15 cellular contexts compared by ENCODE assay signal in the genomic region with DNA sequence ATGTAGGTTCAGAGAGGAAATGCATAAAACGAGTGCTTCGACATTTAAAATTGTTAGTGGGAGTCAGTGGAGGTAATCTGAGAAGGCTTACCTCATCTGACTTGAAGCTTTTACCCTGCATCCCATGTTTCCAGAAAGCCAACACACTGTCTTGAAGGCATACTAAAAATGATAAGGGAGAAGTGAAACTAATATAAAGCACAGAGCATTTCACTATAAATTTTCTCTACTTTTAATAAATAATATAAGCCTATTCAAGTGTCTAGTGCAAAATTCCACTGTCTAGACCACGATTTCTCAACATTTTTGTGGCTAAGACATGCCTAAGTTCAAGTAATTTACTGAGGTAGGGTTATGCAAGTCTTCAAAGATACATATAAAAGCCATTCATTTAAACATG. TPM values are rescaled to one million over a fixed set of nuclear protein-coding genes. Genes with fewer than 3 reads are reported as not detected.
DNase-seq lines count a peak whose midpoint lies in the region; ATAC-seq, FAIRE-seq and TF ChIP-seq lines count a peak whose summit lies in the region.
"Had no signal": no experiment of that assay in that cellular context is flagged by ENCODE, and none has a peak within 500 bp of the region (broad histone marks: within the 10 kb centered on the region; RNA-seq: fewer than 3 reads in every experiment).

No MANE protein-coding gene starts in this region.

- no peak for DNase-seq in SK-N-SH
- DNase-seq in amniotic epithelial cell (ENCODE audit: low read depth), result peak; percentile 98
- peak; percentile 93 for DNase-seq in iris pigment epithelial cell (ENCODE audit: low read depth)
- DNase-seq in HepG2 (ENCODE audit: low spot score), result no peak
- DNase-seq in posterior cingulate gyrus, result no peak
- DNase-seq: activated naive CD4-positive, alpha-beta T cell treated with anti-CD3 and anti-CD28 coated beads, Interleukin-2, amount 50 U/mL, for 16 hours; Caco-2; cerebellar nuclear complex; kidney glomerular epithelial cell; NCI-H2107 had no signal

- CTCF ChIA-PET in SK-N-SH (lab: Yijun Ruan, JAX) (no interaction called here), HepG2 (lab: Yijun Ruan, JAX; ENCODE audit: low intra/inter-chr PET ratio, low total read pairs) (no interaction called here)

- H3K79me2 ChIP-seq in SK-N-SH (ENCODE audit: insufficient read depth) (0 out of 2 replicates have a peak, but pooled peaks cover 5% of the 10 kb centered on the region), HepG2 (ENCODE audit: insufficient read depth, low read length) (no peaks in the 10 kb centered on the region)

- in situ Hi-C loops in HepG2 (cut with HindIII; ENCODE audit: extremely low pct_ligation_motif_present, low pct_unique_long_range_greater_than_20kb), result no loop called here

- H3K36me3 ChIP-seq in SK-N-SH (replicated peaks in 1 of 2; ENCODE audit: control insufficient read depth in 1 of 2, insufficient read depth in 2 of 2, low read length in 1 of 2) (peaks cover 50 to 77% of the 10 kb centered on the region in 2 experiments), HepG2 (replicated peaks in 1 of 2; ENCODE audit: control insufficient read depth in 1 of 2, insufficient read depth in 2 of 2, low read length in 2 of 2) (peaks cover 4 to 13% of the 10 kb centered on the region in 2 experiments; a peak in 4 of 5 replicates)
- H3K36me3 ChIP-seq: prostate gland had no signal

- BruUV-seq in HepG2 (replicated peaks; lab: Mats Ljungman, UMichigan), result no TSS peak

- TF ChIP-seq CTCF in SK-N-SH (IDR thresholded peaks at IDR 0.05), result no peak
- no peak for TF ChIP-seq CTCF in HepG2 (CRISPR knock-in tag; IDR thresholded peaks at IDR 0.05)

- no peak overlapping the region for H3K4me3 ChIP-seq in SK-N-SH (ENCODE audit: low read depth in 2 of 2, low read length in 1 of 2)
- H3K4me3 ChIP-seq in HepG2 (replicated peaks in 1 of 3; ENCODE audit: insufficient read depth in 1 of 3, low read depth in 2 of 3, low read length in 3 of 3), result no peak overlapping the region
- H3K4me3 ChIP-seq: prostate gland had no signal

- H3K4me2 ChIP-seq in SK-N-SH (no peak overlapping the region), HepG2 (ENCODE audit: low read depth, low read length) (no peak overlapping the region)

- H2AFZ ChIP-seq in SK-N-SH (ENCODE audit: low read depth) (no peak overlapping the region), HepG2 (ENCODE audit: low read length) (no peak overlapping the region)

- no peak for TF ChIP-seq POLR2A in HepG2 (IDR thresholded peaks at IDR 0.05; ENCODE audit: insufficient read depth in 1 of 2, low read depth in 2 of 2, low read length in 2 of 2)

- H3K9me3 ChIP-seq in SK-N-SH (no peaks in the 10 kb centered on the region), HepG2 (ENCODE audit: low read length) (no peaks in the 10 kb centered on the region)
- H3K9me3 ChIP-seq: prostate gland had no signal

- no peak for TF ChIP-seq EP300 in SK-N-SH (IDR thresholded peaks at IDR 0.05; ENCODE audit: borderline replicate concordance in 1 of 2, low read depth in 1 of 2, low read length in 1 of 2)
- no peak for TF ChIP-seq EP300 in HepG2 (IDR thresholded peaks at IDR 0.05; ENCODE audit: low read depth in 2 of 2, low read length in 2 of 2)
- no peak for TF ChIP-seq EP300 in HepG2 (CRISPR knock-in tag; IDR thresholded peaks at IDR 0.05; ENCODE audit: borderline replicate concordance)

- no peak for FAIRE-seq in HepG2 (lab: Jason Lieb, UNC)
- FAIRE-seq: endometrium had no signal

- no peaks in the 10 kb centered on the region for H4K20me1 ChIP-seq in SK-N-SH (ENCODE audit: insufficient read depth)
- H4K20me1 ChIP-seq in HepG2 (ENCODE audit: insufficient read depth, low read length), result no peaks in the 10 kb centered on the region

- WGBS in SK-N-SH (ENCODE audit: low lambda C conversion rate), result 77% methylated on average over 3 of the region's 3 CpGs
- 92% methylated on average over 3 of the region's 3 CpGs for WGBS in HepG2 (ENCODE audit: low lambda C conversion rate)

- H3F3A ChIP-seq in SK-N-SH (replicated peaks; ENCODE audit: insufficient read depth), result peaks cover 11% of the 10 kb centered on the region

- no peaks in the 10 kb centered on the region for H3K4me1 ChIP-seq in SK-N-SH (ENCODE audit: control insufficient read depth in 1 of 2, insufficient read depth in 2 of 2, low read depth in 1 of 2, low read length in 1 of 2)
- H3K4me1 ChIP-seq in HepG2 (ENCODE audit: insufficient read depth, low read length), result peaks cover 6% of the 10 kb centered on the region; the same call in 1 of the 2 replicates
- H3K4me1 ChIP-seq: Caco-2, prostate gland had no signal

- H3K27me3 ChIP-seq in SK-N-SH (ENCODE audit: insufficient read depth), result no peaks in the 10 kb centered on the region
- H3K27me3 ChIP-seq in HepG2 (ENCODE audit: control insufficient read depth in 1 of 2, insufficient read depth in 2 of 2, low read length in 2 of 2), result no peaks in the 10 kb centered on the region

- H3K9me2 ChIP-seq in SK-N-SH, result no peaks in the 10 kb centered on the region

- ATAC-seq in SK-N-SH treated with all-trans-retinoic acid at 6 μM for 48 hours (peak; percentile 31; the same call in 2 of the 3 replicates), HepG2 (no peak), HG03175 (IDR thresholded peaks at IDR 0.05; ENCODE audit: unreplicated experiment) (no peak), GM21737 (IDR thresholded peaks at IDR 0.05; ENCODE audit: unreplicated experiment) (no peak)

- intact Hi-C loops in HepG2 (cut with micrococcal nuclease; ENCODE audit: unreplicated experiment) (no loop called here), posterior cingulate gyrus (cut with DNase I) (no loop called here)

- no peak overlapping the region; a peak in 1 of 4 replicates for H3K27ac ChIP-seq in SK-N-SH (ENCODE audit: low read depth in 2 of 2, low read length in 1 of 2)
- no peak overlapping the region for H3K27ac ChIP-seq in HepG2 (ENCODE audit: extremely low read length, insufficient read depth, low read length)
- H3K27ac ChIP-seq: prostate gland had no signal

- TF ChIP-seq RAD21 in SK-N-SH (IDR thresholded peaks at IDR 0.05; ENCODE audit: low read length), result no peak
- TF ChIP-seq RAD21 in HepG2 (CRISPR knock-in tag; IDR thresholded peaks at IDR 0.05), result no peak

- H3K9ac ChIP-seq in SK-N-SH, result no peak overlapping the region
- no peak overlapping the region for H3K9ac ChIP-seq in HepG2 (ENCODE audit: insufficient read depth, low read depth, low read length)

- POLR2A ChIA-PET in SK-N-SH (lab: Yijun Ruan, JAX), result no interaction called here
- POLR2A ChIA-PET in HepG2 (lab: Yijun Ruan, JAX), result no interaction called here

TF ChIP-seq in SK-N-SH, 30 proteins besides CTCF, POLR2A, EP300 and RAD21 (continues in another document):
- TF ChIP-seq RXRA (IDR thresholded peaks at IDR 0.05; ENCODE audit: borderline replicate concordance, low read depth) (no peak), GABPA (IDR thresholded peaks at IDR 0.05; ENCODE audit: low read depth) (no peak), ELF1 (IDR thresholded peaks at IDR 0.05) (no peak)
- TF ChIP-seq, protein P1, sequence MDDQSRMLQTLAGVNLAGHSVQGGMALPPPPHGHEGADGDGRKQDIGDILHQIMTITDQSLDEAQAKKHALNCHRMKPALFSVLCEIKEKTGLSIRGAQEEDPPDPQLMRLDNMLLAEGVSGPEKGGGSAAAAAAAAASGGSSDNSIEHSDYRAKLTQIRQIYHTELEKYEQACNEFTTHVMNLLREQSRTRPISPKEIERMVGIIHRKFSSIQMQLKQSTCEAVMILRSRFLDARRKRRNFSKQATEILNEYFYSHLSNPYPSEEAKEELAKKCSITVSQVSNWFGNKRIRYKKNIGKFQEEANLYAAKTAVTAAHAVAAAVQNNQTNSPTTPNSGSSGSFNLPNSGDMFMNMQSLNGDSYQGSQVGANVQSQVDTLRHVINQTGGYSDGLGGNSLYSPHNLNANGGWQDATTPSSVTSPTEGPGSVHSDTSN (IDR thresholded peaks at IDR 0.05), result no peak

TF ChIP-seq in HepG2, 621 proteins besides CTCF, POLR2A, EP300 and RAD21 (continues in another document):
- no peak for TF ChIP-seq E2F5 (CRISPR knock-in tag; conservative IDR thresholded peaks at IDR 0.05)
- no peak for TF ChIP-seq STAT5B (CRISPR knock-in tag; IDR thresholded peaks at IDR 0.05)
- TF ChIP-seq SMARCC2 (IDR thresholded peaks at IDR 0.05), result no peak

RNA-seq across cellular contexts. Expression of gene CDKL1, which starts 29.1 kb away (rescaled TPM):
- polyA plus RNA-seq in SK-N-SH (2012; rRNA removed), result 1.7 and 2.5 TPM in 2 replicates
- polyA plus RNA-seq in SK-N-SH (2012; cell fraction: cytosol; rRNA removed), result 1.4 and 1.5 TPM in 2 replicates
- polyA plus RNA-seq in SK-N-SH (2012; cell fraction: nucleus; rRNA removed), result 1.6 and 2.8 TPM in 2 replicates
- total RNA-seq in HepG2 (2016; rRNA removed; fragmentation: Illumina TruSeq; extraction: Trizol), result 5.1 and 7.9 TPM in 2 replicates
- total RNA-seq in HepG2 (2016; cell fraction: cytosol; rRNA removed; fragmentation: Illumina TruSeq; extraction: Trizol; ENCODE audit: low read depth), result 1.4 and 3.0 TPM in 2 replicates
- 4.2 and 9.4 TPM in 2 replicates for total RNA-seq in HepG2 (2016; cell fraction: insoluble cytoplasmic fraction; rRNA removed; fragmentation: Illumina TruSeq; extraction: Trizol)
- 2.3 and 3.1 TPM in 2 replicates for total RNA-seq in HepG2 (2016; cell fraction: membrane; rRNA removed; fragmentation: Illumina TruSeq; extraction: Trizol)
- 1.9 and 6.9 TPM in 2 replicates for total RNA-seq in HepG2 (2016; cell fraction: nucleus; rRNA removed; fragmentation: Illumina TruSeq; extraction: Trizol)
- 0.30 and 4.4 TPM in 2 replicates for polyA plus RNA-seq in HepG2 (2011; rRNA removed)
- polyA plus RNA-seq in HepG2 (2011; cell fraction: cytosol; rRNA removed), result 0.33 and 1.1 TPM in 2 replicates
- polyA plus RNA-seq in HepG2 (2011; cell fraction: nucleus; rRNA removed), result 0.57 and 0.66 TPM in 2 replicates
- 0.33 and 0.63 TPM in 2 replicates for polyA plus RNA-seq in HepG2 (2012)
- 0.33 and 1.4 TPM in 2 replicates for polyA plus RNA-seq in HepG2 (2016; cell fraction: cytosol; fragmentation: Illumina TruSeq; extraction: Trizol; ENCODE audit: low read depth)
- polyA plus RNA-seq in HepG2 (2016; cell fraction: insoluble cytoplasmic fraction; fragmentation: Illumina TruSeq; extraction: Trizol; ENCODE audit: low read depth), result 7.0 and 9.1 TPM in 2 replicates
- polyA plus RNA-seq in HepG2 (2016; cell fraction: membrane; fragmentation: Illumina TruSeq; extraction: Trizol; ENCODE audit: low read depth), result 0.94 and 1.4 TPM in 2 replicates
- 1.9 and 2.0 TPM in 2 replicates for polyA plus RNA-seq in HepG2 (2016; cell fraction: nucleus; fragmentation: Illumina TruSeq; extraction: Trizol; ENCODE audit: insufficient read depth, low read depth)
- 1.7 and 2.9 TPM in 2 replicates for polyA minus RNA-seq in HepG2 (2011; rRNA and poly(A)+ RNA removed; ENCODE audit: low replicate concordance)
- 0.79 and 2.7 TPM in 2 replicates for polyA minus RNA-seq in HepG2 (2011; cell fraction: cytosol; rRNA and poly(A)+ RNA removed)
- 0.99 and 1.2 TPM in 2 replicates for polyA minus RNA-seq in HepG2 (2011; cell fraction: nucleus; rRNA and poly(A)+ RNA removed)

Comparison
In these comparisons a context has a peak if more than half of its experiments do, and no peak if none do; other contexts are left out.
1. DNase-seq: peak in amniotic epithelial cell (single experiment) and iris pigment epithelial cell (single experiment); none in SK-N-SH (single experiment), HepG2 (single experiment) and posterior cingulate gyrus (0 of 10).